1 cellular context compared by ENCODE assay signal in genomic region chr9:129109952-129110739, GRCh38.
TF ChIP-seq lines count a peak whose summit lies in the region.

No MANE protein-coding gene starts in this region.

TF ChIP-seq in K562, 482 proteins besides CTCF, POLR2A, EP300 and RAD21 (continued from another document):
- TF ChIP-seq ZNF124 (CRISPR knock-in tag; IDR thresholded peaks at IDR 0.05) (0 out of 2 replicates have a peak, but pooled peaks have one; percentile 44), ZNF354B (CRISPR knock-in tag; IDR thresholded peaks at IDR 0.05) (no peak), PHF8 (IDR thresholded peaks at IDR 0.05; ENCODE audit: borderline replicate concordance, low read length) (peak; percentile 55; the same call in 1 of the 2 replicates), TAL1 (IDR thresholded peaks at IDR 0.05) (no peak), ZNF280B (CRISPR knock-in tag; IDR thresholded peaks at IDR 0.05) (no peak), DACH1 (IDR thresholded peaks at IDR 0.05; ENCODE audit: partially characterized antibody) (peak; percentile 32), THAP12 (CRISPR knock-in tag; IDR thresholded peaks at IDR 0.05) (0 out of 2 replicates have a peak, but pooled peaks have one; percentile 20), ZNF277 (CRISPR knock-in tag; IDR thresholded peaks at IDR 0.05; ENCODE audit: borderline replicate concordance) (no peak), ZNF79 (CRISPR knock-in tag; IDR thresholded peaks at IDR 0.05; ENCODE audit: low read depth) (no peak), RERE (CRISPR knock-in tag; IDR thresholded peaks at IDR 0.05; ENCODE audit: borderline replicate concordance) (no peak), ZBTB1 (CRISPR knock-in tag; IDR thresholded peaks at IDR 0.05; ENCODE audit: borderline replicate concordance, low read depth) (no peak; the same call in 1 of the 2 replicates), CREB3 (tag; conservative IDR thresholded peaks at IDR 0.05; ENCODE audit: low read depth) (no peak), SIX5 (IDR thresholded peaks at IDR 0.05; ENCODE audit: borderline replicate concordance in 1 of 2, insufficient read depth in 1 of 2, low read depth in 1 of 2, low read length in 2 of 2) (no peak), ZBTB43 (CRISPR knock-in tag; IDR thresholded peaks at IDR 0.05) (no peak), CAMTA2 (CRISPR knock-in tag; conservative IDR thresholded peaks at IDR 0.05) (no peak), ZKSCAN1 (IDR thresholded peaks at IDR 0.05; ENCODE audit: low read depth, low read length) (no peak), NR2F6 (CRISPR knock-in tag; IDR thresholded peaks at IDR 0.05) (no peak), E2F3 (CRISPR knock-in tag; IDR thresholded peaks at IDR 0.05) (no peak), ARID3A (IDR thresholded peaks at IDR 0.05; ENCODE audit: borderline replicate concordance, low read depth, low read length) (no peak), MAFF (IDR thresholded peaks at IDR 0.05; ENCODE audit: low read length) (no peak), FOXA3 (CRISPR knock-in tag; conservative IDR thresholded peaks at IDR 0.05 in 1 of 2, IDR thresholded peaks at IDR 0.05 in 1 of 2) (no peak), ZNF431 (CRISPR knock-in tag; IDR thresholded peaks at IDR 0.05) (no peak), ARID3B (CRISPR knock-in tag; IDR thresholded peaks at IDR 0.05; ENCODE audit: borderline replicate concordance) (no peak), TSC22D4 (tag; IDR thresholded peaks at IDR 0.05) (no peak), CSDE1 (IDR thresholded peaks at IDR 0.05) (no peak), IRF2 (CRISPR knock-in tag; IDR thresholded peaks at IDR 0.05) (no peak), MTA3 (IDR thresholded peaks at IDR 0.05; ENCODE audit: borderline replicate concordance) (peak; percentile 12; the same call in 1 of the 2 replicates), SMARCC2 (IDR thresholded peaks at IDR 0.05; ENCODE audit: low read depth) (no peak), ZNF511 (CRISPR knock-in tag; IDR thresholded peaks at IDR 0.05) (no peak), ZNF408 (CRISPR knock-in tag; IDR thresholded peaks at IDR 0.05; ENCODE audit: low read depth) (no peak), ZNF436 (CRISPR knock-in tag; IDR thresholded peaks at IDR 0.05) (no peak)
